13 cellular contexts compared by ENCODE assay signal in genomic region chr2:240795916-240796510, GRCh38. TPM values are rescaled to one million over a fixed set of nuclear protein-coding genes. Genes with fewer than 3 reads are reported as not detected.
"Had no signal": no experiment of that assay in that cellular context is flagged by ENCODE, and none has a peak within 500 bp of the region (broad histone marks: within the 10 kb centered on the region; RNA-seq: fewer than 3 reads in every experiment).

No MANE protein-coding gene starts in this region.

- ATAC-seq: pancreas had no signal

- FAIRE-seq: bronchial epithelial cell, colon, pancreas, small intestine had no signal

- H3K36me3 ChIP-seq: esophagus squamous epithelium, thyroid gland, vagina had no signal

- H3K27me3 ChIP-seq: pancreas, thyroid gland, vagina had no signal

- H3K4me3 ChIP-seq: esophagus squamous epithelium, pancreas, thyroid gland, vagina had no signal

- DNase-seq: activated CD4-positive, alpha-beta T cell treated with anti-CD3 and anti-CD28 coated beads for 48 hours; activated T-cell treated with anti-CD3 and anti-CD28 coated beads for 4 hours; esophagus squamous epithelium; foreskin fibroblast; immature natural killer cell; mesenchymal stem cell; small intestine; SW 1271; thyroid gland had no signal

- H3K27ac ChIP-seq: esophagus squamous epithelium, pancreas, thyroid gland, vagina had no signal

- H3K4me1 ChIP-seq: thyroid gland, vagina had no signal

- H3K9me3 ChIP-seq: esophagus squamous epithelium, pancreas, thyroid gland, vagina had no signal

RNA-seq across cellular contexts. Expression of gene KIF1A, which starts 24.0 kb away (rescaled TPM):
- total RNA-seq: bronchial epithelial cell had no signal
- polyA plus RNA-seq: immature natural killer cell had no signal
